In genomic region chrX:37409278-37409677, GRCh38 we compare ENCODE assay signal across 23 cellular contexts.
"Had no signal": no experiment of that assay in that cellular context is flagged by ENCODE, and none has a peak within 500 bp of the region (broad histone marks: within the 10 kb centered on the region; RNA-seq: fewer than 3 reads in every experiment).

No MANE protein-coding gene starts in this region.

- DNase-seq: activated CD4-positive, CD25-positive, alpha-beta regulatory T cell treated with anti-CD3 and anti-CD28 coated beads, Interleukin-2, amount 50 U/mL, for 72 hours; activated T-cell treated with anti-CD3 and anti-CD28 coated beads, Interleukin-2, amount 50 U/mL, for 24 hours; colonic mucosa; dorsolateral prefrontal cortex; effector memory CD8-positive, alpha-beta T cell; islet precursor cell; left cardiac atrium; naive thymus-derived CD4-positive, alpha-beta T cell; posterior cingulate gyrus; spleen; stimulated activated CD4-positive, alpha-beta T cell treated with anti-CD3 and anti-CD28 coated beads, Interleukin-4, amount 100 ng/mL, for 1 hour; stimulated activated naive CD4-positive, alpha-beta T cell; testis; WERI-Rb-1 had no signal

- H3K36me3 ChIP-seq: ascending aorta, colonic mucosa, esophagus muscularis mucosa, neural progenitor cell, spleen, vagina, WERI-Rb-1 had no signal

- H3K9ac ChIP-seq: neural progenitor cell had no signal

- FAIRE-seq: endothelial cell of umbilical vein, frontal cortex, TTC549 had no signal

- H3K27ac ChIP-seq: ascending aorta, colonic mucosa, dorsolateral prefrontal cortex, esophagus muscularis mucosa, neural progenitor cell, spleen, testis, vagina, WERI-Rb-1 had no signal

- H3K9me3 ChIP-seq: ascending aorta, colonic mucosa, esophagus muscularis mucosa, spleen, testis, vagina had no signal

- H3K4me3 ChIP-seq: ascending aorta, colonic mucosa, dorsolateral prefrontal cortex, esophagus muscularis mucosa, neural progenitor cell, spleen, testis, vagina had no signal

- H3K4me2 ChIP-seq: neural progenitor cell had no signal

- H2AFZ ChIP-seq: neural progenitor cell had no signal

- ATAC-seq: activated naive CD4-positive, alpha-beta T cell treated with anti-CD3 and anti-CD28 coated beads, Interleukin-2, amount 50 U/mL, for 72 hours; activated T-helper 17 cell treated with anti-CD3 and anti-CD28 coated beads, Interleukin-2, amount 50 U/mL, for 72 hours; effector memory CD8-positive, alpha-beta T cell; left cardiac atrium; naive thymus-derived CD4-positive, alpha-beta T cell had no signal

- H3K27me3 ChIP-seq: ascending aorta, colonic mucosa, esophagus muscularis mucosa, neural progenitor cell, spleen, testis, vagina had no signal

- H3K4me1 ChIP-seq: ascending aorta, colonic mucosa, esophagus muscularis mucosa, spleen, testis, vagina had no signal
